ENCODE assay signal across 8 cellular contexts in the genomic region with DNA sequence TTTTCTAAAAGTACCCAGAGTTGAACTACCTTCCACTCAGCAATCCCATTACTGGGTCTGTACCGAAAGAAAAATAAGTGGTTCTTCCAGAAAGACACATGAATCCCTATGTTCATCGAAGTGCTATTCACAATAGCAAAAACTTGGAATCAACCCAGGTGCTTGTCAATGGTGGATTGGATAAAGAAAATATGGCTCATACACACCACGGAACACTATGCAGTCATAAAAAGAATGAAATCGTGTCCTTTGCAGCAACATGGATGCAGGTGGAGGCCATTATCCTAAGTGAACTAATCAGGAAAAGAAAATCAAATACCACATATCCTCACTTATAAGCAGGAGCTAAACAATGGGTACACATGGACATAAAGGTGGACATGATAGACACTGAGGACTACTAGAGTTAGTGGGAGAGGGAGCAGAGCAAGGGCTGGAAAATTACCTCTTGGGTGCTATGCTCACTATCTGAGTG. TPM values are rescaled to one million over a fixed set of nuclear protein-coding genes. Genes with fewer than 3 reads are reported as not detected.
DNase-seq lines count a peak whose midpoint lies in the region; ATAC-seq and TF ChIP-seq lines count a peak whose summit lies in the region.

No MANE protein-coding gene starts in this region.

- TF ChIP-seq CTCF in foreskin fibroblast (IDR thresholded peaks at IDR 0.05; ENCODE audit: low read depth, low read length) (no peak), smooth muscle cell (IDR thresholded peaks at IDR 0.05; ENCODE audit: borderline replicate concordance, insufficient read depth, poor library complexity, severe bottlenecking) (no peak)

- ATAC-seq in HG03439 (IDR thresholded peaks at IDR 0.05; ENCODE audit: unreplicated experiment) (no peak), GM19324 (IDR thresholded peaks at IDR 0.05; ENCODE audit: low FRiP score, unreplicated experiment) (no peak)

- H4K20me1 ChIP-seq in smooth muscle cell (ENCODE audit: low read depth): no peaks in the 10 kb centered on the region

- WGBS in smooth muscle cell (ENCODE audit: low lambda C conversion rate): 84% methylated on average over 4 of the region's 4 CpGs

- peak overlapping the region; percentile 96 for H3K4me2 ChIP-seq in smooth muscle cell

- H3K79me2 ChIP-seq in smooth muscle cell (ENCODE audit: low read depth): no peaks in the 10 kb centered on the region

- H3K4me1 ChIP-seq in smooth muscle cell (ENCODE audit: low read depth): peaks cover 17% of the 10 kb centered on the region

- H3K36me3 ChIP-seq in SK-N-MC (ENCODE audit: insufficient read depth, low read length) (no peaks in the 10 kb centered on the region), smooth muscle cell (ENCODE audit: low read depth) (no peaks in the 10 kb centered on the region)

- H3K27ac ChIP-seq in SK-N-MC (no peak overlapping the region), smooth muscle cell (ENCODE audit: low read depth) (peak overlapping the region; percentile 74)

- DNase-seq in NCI-H2107 treated with DMSO at 0.1 percent for 48 hours (lab: John Stamatoyannopoulos, UW; ENCODE audit: unreplicated experiment): peak; percentile 51
- no peak for DNase-seq in NCI-H2107 (lab: John Stamatoyannopoulos, UW)
- DNase-seq in SK-N-MC (ENCODE audit: low read depth, low spot score): no peak
- DNase-seq in foreskin fibroblast: peak in 1 of 2 donors; percentile 44
- DNase-seq in smooth muscle cell (lab: John Stamatoyannopoulos, UW; ENCODE audit: unreplicated experiment): no peak
- DNase-seq in NCI-H82 treated with DMSO at 0.1 percent for 48 hours (lab: John Stamatoyannopoulos, UW; ENCODE audit: unreplicated experiment): no peak

- H3F3A ChIP-seq in smooth muscle cell (ENCODE audit: low read depth): peaks cover 18% of the 10 kb centered on the region

- peak overlapping the region; percentile 84 for H3K9ac ChIP-seq in SK-N-MC (ENCODE audit: insufficient read length)
- H3K9ac ChIP-seq in smooth muscle cell (ENCODE audit: low read depth): peak overlapping the region; percentile 63

- peak overlapping the region; percentile 86 for H2AFZ ChIP-seq in smooth muscle cell (ENCODE audit: low read depth)

- H3K4me3 ChIP-seq in SK-N-MC (peak overlapping the region; percentile 83), foreskin fibroblast (ENCODE audit: low read depth in 1 of 2, low read length in 2 of 2) (peak overlapping the region; percentile 53 to 64), smooth muscle cell (peak overlapping the region; percentile 66)

- H3K9me3 ChIP-seq in SK-N-MC (ENCODE audit: low read depth, low read length) (no peaks in the 10 kb centered on the region), smooth muscle cell (replicated peaks; ENCODE audit: low read depth) (no peaks in the 10 kb centered on the region)

- no peaks in the 10 kb centered on the region for H3K27me3 ChIP-seq in smooth muscle cell (ENCODE audit: low read depth)

RNA-seq across cellular contexts. Expression of a gene that starts 32.9 kb away (rescaled TPM):
- 286 and 297 TPM in 2 replicates for total RNA-seq in smooth muscle cell
- 200 and 253 TPM in 2 replicates for polyA plus RNA-seq in smooth muscle cell
